Comparison of ENCODE assay signal across 31 cellular contexts in the genomic region with DNA sequence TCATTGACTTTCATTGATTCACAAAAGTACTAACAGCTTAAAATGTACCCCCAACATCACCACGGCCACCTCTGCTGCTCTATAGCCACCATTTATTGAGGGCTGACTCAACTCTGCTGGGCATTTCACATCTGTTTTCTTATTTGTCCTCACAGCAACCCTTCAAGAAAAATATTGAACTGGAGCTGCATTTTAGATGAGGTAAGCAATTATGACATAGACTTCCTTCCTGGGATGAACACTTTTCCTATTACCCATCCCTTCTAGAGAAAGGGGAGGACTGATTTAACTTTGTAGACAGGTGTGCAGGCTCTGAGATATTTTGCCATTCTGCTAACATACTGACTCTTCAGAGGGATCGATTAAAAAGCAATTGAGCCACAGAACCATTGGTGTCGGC.
"Had no signal": no experiment of that assay in that cellular context is flagged by ENCODE, and none has a peak within 500 bp of the region (broad histone marks: within the 10 kb centered on the region; RNA-seq: fewer than 3 reads in every experiment).

No MANE protein-coding gene starts in this region.

- H3K9ac ChIP-seq: neural progenitor cell, parathyroid adenoma had no signal

- H3K27ac ChIP-seq: neural progenitor cell, ovary, parathyroid adenoma, psoas muscle, skin epidermis, spleen, suprapubic skin, testis, tibial artery, upper lobe of left lung, vagina had no signal

- H3K36me3 Mint-ChIP-seq: natural killer cell; stimulated activated memory B cell treated with anti-CD40 and anti-IgM and Interleukin-4, amounts not matched to agents 10 μg/mL and 1 μg/mL and 100 μg/mL, for 72 hours had no signal

- ATAC-seq: natural killer cell; psoas muscle; right cardiac atrium; sciatic nerve; stimulated activated memory B cell treated with anti-CD40 and anti-IgM and Interleukin-4, amounts not matched to agents 10 μg/mL and 1 μg/mL and 100 μg/mL, for 72 hours; stimulated activated naive CD8-positive, alpha-beta T cell treated with anti-CD3 and anti-CD28 coated beads, Interleukin-15, amount 100 ng/mL, for 72 hours; stimulated activated naive CD8-positive, alpha-beta T cell treated with anti-CD3 and anti-CD28 coated beads, Interleukin-15, Interleukin-2, amounts not matched to agents 100 U/mL and 50 U/mL, for 24 hours had no signal

- H3K9me3 ChIP-seq: ovary, psoas muscle, suprapubic skin, testis, tibial artery, upper lobe of left lung, vagina had no signal

- H3K4me3 Mint-ChIP-seq: natural killer cell; nephron; neural progenitor cell; stimulated activated memory B cell treated with anti-CD40 and anti-IgM and Interleukin-4, amounts not matched to agents 10 μg/mL and 1 μg/mL and 100 μg/mL, for 72 hours; stimulated activated naive CD8-positive, alpha-beta T cell treated with anti-CD3 and anti-CD28 coated beads, Interleukin-15, amount 100 ng/mL, for 72 hours had no signal

- H3K9me3 Mint-ChIP-seq: nephron; neural progenitor cell; stimulated activated naive CD8-positive, alpha-beta T cell treated with anti-CD3 and anti-CD28 coated beads, Interleukin-15, amount 100 ng/mL, for 72 hours had no signal

- H3K4me1 Mint-ChIP-seq: natural killer cell; nephron; stimulated activated memory B cell treated with anti-CD40 and anti-IgM and Interleukin-4, amounts not matched to agents 10 μg/mL and 1 μg/mL and 100 μg/mL, for 72 hours; stimulated activated naive CD8-positive, alpha-beta T cell treated with anti-CD3 and anti-CD28 coated beads, Interleukin-15, amount 100 ng/mL, for 72 hours had no signal

- DNase-seq: natural killer cell; occipital lobe; ovary; posterior cingulate gyrus; psoas muscle; right cardiac atrium; spleen; stimulated activated CD4-positive, alpha-beta T cell treated with anti-CD3 and anti-CD28 coated beads, Interleukin-12 subunit alpha, Interleukin-12 subunit beta, amount 100 ng/mL, for 4 hours; stimulated activated CD4-positive, alpha-beta T cell treated with anti-CD3 and anti-CD28 coated beads, Interleukin-1b, Interleukin-23, amount 100 ng/mL, for 48 hours; stimulated activated CD4-positive, alpha-beta T cell treated with anti-CD3 and anti-CD28 coated beads, Interleukin-4, amount 100 ng/mL, for 1 hour; stimulated activated CD4-positive, alpha-beta T cell treated with anti-CD3 and anti-CD28 coated beads, Interleukin-4, amount 100 ng/mL, for 4 hours; stimulated activated CD8-positive, alpha-beta memory T cell treated with anti-CD3 and anti-CD28 coated beads, Interleukin-4, amount 100 ng/mL, for 48 hours; stimulated activated naive CD4-positive, alpha-beta T cell; stimulated activated naive CD8-positive, alpha-beta T cell treated with anti-CD3 and anti-CD28 coated beads, Interleukin-15, amount 100 ng/mL, for 72 hours; stimulated activated naive CD8-positive, alpha-beta T cell treated with anti-CD3 and anti-CD28 coated beads, Interleukin-15, Interleukin-2, amounts not matched to agents 100 U/mL and 50 U/mL, for 24 hours; substantia nigra; testis; tibial artery; trophoblast cell; upper lobe of left lung had no signal

- H2AFZ ChIP-seq: neural progenitor cell, parathyroid adenoma had no signal

- H3K4me2 ChIP-seq: neural progenitor cell, smooth muscle cell had no signal

- H3K27me3 Mint-ChIP-seq: progenitor cell of endocrine pancreas; stimulated activated memory B cell treated with anti-CD40 and anti-IgM and Interleukin-4, amounts not matched to agents 10 μg/mL and 1 μg/mL and 100 μg/mL, for 72 hours; stimulated activated naive CD8-positive, alpha-beta T cell treated with anti-CD3 and anti-CD28 coated beads, Interleukin-15, amount 100 ng/mL, for 72 hours had no signal

- H3K4me1 ChIP-seq: neural progenitor cell, parathyroid adenoma, spleen, suprapubic skin, testis, upper lobe of left lung, vagina had no signal

- H3K27ac Mint-ChIP-seq: natural killer cell; nephron; neural progenitor cell; progenitor cell of endocrine pancreas; stimulated activated memory B cell treated with anti-CD40 and anti-IgM and Interleukin-4, amounts not matched to agents 10 μg/mL and 1 μg/mL and 100 μg/mL, for 72 hours; stimulated activated naive CD8-positive, alpha-beta T cell treated with anti-CD3 and anti-CD28 coated beads, Interleukin-15, amount 100 ng/mL, for 72 hours had no signal

- H3K27me3 ChIP-seq: neural progenitor cell, ovary, spleen, suprapubic skin, testis, tibial artery, upper lobe of left lung, vagina had no signal

- FAIRE-seq: urothelium cell line had no signal

- H3K79me2 ChIP-seq: parathyroid adenoma had no signal

- H3K4me3 ChIP-seq: neural progenitor cell, ovary, psoas muscle, skin epidermis, smooth muscle cell, spleen, suprapubic skin, testis, tibial artery, upper lobe of left lung, vagina had no signal

- H3K36me3 ChIP-seq: neural progenitor cell, ovary, spleen, suprapubic skin, tibial artery, upper lobe of left lung, vagina had no signal
